In the genomic region with DNA sequence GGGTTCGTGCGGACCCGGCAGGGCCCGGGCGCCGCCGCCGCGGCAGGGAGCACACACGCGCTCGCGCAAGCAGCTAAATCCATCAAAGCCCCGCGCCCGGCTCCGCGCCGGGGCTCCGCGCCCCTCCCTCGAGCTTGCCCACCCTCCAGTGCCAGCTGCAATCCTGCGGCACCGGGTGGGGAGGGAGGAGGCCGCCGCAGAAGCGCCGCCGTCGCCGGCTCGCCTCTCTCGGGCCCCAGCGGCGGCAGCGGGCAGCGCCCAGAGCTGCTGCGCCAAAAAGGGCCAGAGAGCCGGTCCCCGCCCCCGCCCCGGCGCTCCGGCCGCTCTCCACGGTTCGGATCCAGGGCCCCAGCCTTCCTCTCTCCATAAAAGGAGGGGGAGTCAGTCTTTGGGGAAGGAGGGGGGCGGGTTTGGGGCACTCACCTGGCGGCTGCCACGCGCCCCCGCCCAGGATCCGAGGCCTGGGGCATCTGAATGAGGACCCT, we compare ENCODE assay signal across 8 cellular contexts. TPM values are rescaled to one million over a fixed set of nuclear protein-coding genes. Genes with fewer than 3 reads are reported as not detected.
DNase-seq lines count a peak whose midpoint lies in the region; ATAC-seq and TF ChIP-seq lines count a peak whose summit lies in the region.

No MANE protein-coding gene starts in this region.

- peaks cover 6 to 9% of the 10 kb centered on the region in 2 donors for H3K4me1 ChIP-seq in breast epithelium

- no peaks in the 10 kb centered on the region for H3K36me3 Mint-ChIP-seq in activated CD4-positive, alpha-beta T cell treated with anti-CD3 and anti-CD28 coated beads, Interleukin-2, amount 10 ng/mL, durations not matched to agents 24 days and 14 days (ENCODE audit: low read depth)

- no peaks in the 10 kb centered on the region for H3K9me3 ChIP-seq in breast epithelium

- intact Hi-C loops in activated CD4-positive, alpha-beta T cell treated with anti-CD3 and anti-CD28 coated beads, Interleukin-2, amount 10 ng/mL, durations not matched to agents 24 days and 14 days (cut with micrococcal nuclease), result loop anchor here (2.0 to 5.0 kb wide), 4 partner anchors 62 to 207 kb away; partner anchors contain the start of genes DNAAF5 and PRKAR1B
- intact Hi-C loops in breast epithelium (cut with DNase I; ENCODE audit: low total_unique reads), result loop anchor here (5.0 kb wide), 1 partner anchor 188 kb away; no protein-coding TSS in a partner anchor

- H3K4me1 Mint-ChIP-seq in activated CD4-positive, alpha-beta T cell treated with anti-CD3 and anti-CD28 coated beads, Interleukin-2, amount 10 ng/mL, durations not matched to agents 24 days and 14 days, result peaks cover 11% of the 10 kb centered on the region

- TF ChIP-seq CTCF in breast epithelium (IDR thresholded peaks at IDR 0.05), result no peak

- H3K27me3 Mint-ChIP-seq in activated CD4-positive, alpha-beta T cell treated with anti-CD3 and anti-CD28 coated beads, Interleukin-2, amount 10 ng/mL, durations not matched to agents 24 days and 14 days, result peaks cover 44% of the 10 kb centered on the region

- H3K9me3 Mint-ChIP-seq in activated CD4-positive, alpha-beta T cell treated with anti-CD3 and anti-CD28 coated beads, Interleukin-2, amount 10 ng/mL, durations not matched to agents 24 days and 14 days, result no peaks in the 10 kb centered on the region

- no peak for ATAC-seq in HG03342 (IDR thresholded peaks at IDR 0.05; ENCODE audit: unreplicated experiment)

- H3K27me3 ChIP-seq in breast epithelium, result peaks cover 0 to 32% of the 10 kb centered on the region in 2 donors

- peak overlapping the region; percentile 43 to 92 (median 76) for H3K4me3 ChIP-seq in breast epithelium
- H3K4me3 ChIP-seq in skin epidermis, result peak overlapping the region; percentile 16 to 64 (median 40)

- H3K4me3 Mint-ChIP-seq in activated CD4-positive, alpha-beta T cell treated with anti-CD3 and anti-CD28 coated beads, Interleukin-2, amount 10 ng/mL, durations not matched to agents 24 days and 14 days, result peak overlapping the region; percentile 17

- no peak overlapping the region for H3K27ac Mint-ChIP-seq in activated CD4-positive, alpha-beta T cell treated with anti-CD3 and anti-CD28 coated beads, Interleukin-2, amount 10 ng/mL, durations not matched to agents 24 days and 14 days

- peak; percentile 70 for DNase-seq in activated CD4-positive, alpha-beta T cell treated with anti-CD3 and anti-CD28 coated beads, Interleukin-2, amount 10 ng/mL, durations not matched to agents 24 days and 14 days
- DNase-seq in activated CD4-positive, alpha-beta T cell treated with anti-CD3 and anti-CD28 coated beads, Interleukin-2, amount 50 U/mL, for 4 hours, result no peak
- DNase-seq in NCI-H226, result peak; percentile 82
- DNase-seq in breast epithelium (ENCODE audit: low spot score in 2 of 2), result no peak
- DNase-seq in iPS-NIHi11 (ENCODE audit: low spot score), result peak; percentile 79
- no peak for DNase-seq in NCI-H82 (lab: John Stamatoyannopoulos, UW)

- H3K27ac ChIP-seq in breast epithelium, result peak overlapping the region; percentile 87 to 90
- H3K27ac ChIP-seq in skin epidermis, result peak overlapping the region in 14 of 21 experiments; percentile 9 to 87 (median 60)

- no peak for TF ChIP-seq POLR2A in breast epithelium (IDR thresholded peaks at IDR 0.05)

- H3K36me3 ChIP-seq in breast epithelium, result no peaks in the 10 kb centered on the region

RNA-seq across cellular contexts. Expression of gene PDGFA, which starts 0.4 kb away (rescaled TPM):
- total RNA-seq in activated CD4-positive, alpha-beta T cell treated with anti-CD3 and anti-CD28 coated beads, Interleukin-2, amount 10 ng/mL, durations not matched to agents 24 days and 14 days, result 12.2 and 12.9 TPM in 2 replicates
- 10 to 100 TPM; 19.8 to 33.4 (median 31.2) TPM for total RNA-seq in breast epithelium

Comparison
In these comparisons a context has a peak if more than half of its experiments do, and no peak if none do; other contexts are left out.
1. DNase-seq: peak in activated CD4-positive, alpha-beta T cell treated with anti-CD3 and anti-CD28 coated beads, Interleukin-2, amount 10 ng/mL, durations not matched to agents 24 days and 14 days (single experiment), NCI-H226 (single experiment) and iPS-NIHi11 (single experiment); none in activated CD4-positive, alpha-beta T cell treated with anti-CD3 and anti-CD28 coated beads, Interleukin-2, amount 50 U/mL, for 4 hours (0 of 2), breast epithelium (0 of 2) and NCI-H82 (single experiment).